ENCODE assay signal across 10 cellular contexts in genomic region chr1:151056149-151056548, GRCh38. TPM values are rescaled to one million over a fixed set of nuclear protein-coding genes. Genes with fewer than 3 reads are reported as not detected.
DNase-seq lines count a peak whose midpoint lies in the region; ATAC-seq and TF ChIP-seq lines count a peak whose summit lies in the region.
"Had no signal": no experiment of that assay in that cellular context is flagged by ENCODE, and none has a peak within 500 bp of the region (broad histone marks: within the 10 kb centered on the region; RNA-seq: fewer than 3 reads in every experiment).

No MANE protein-coding gene starts in this region.

- H3K9me2 ChIP-seq in SU-DHL-6 (replicated peaks; ENCODE audit: insufficient read depth, low read length) = no peaks in the 10 kb centered on the region

- H3K79me2 ChIP-seq in SU-DHL-6 (ENCODE audit: insufficient read depth, low read length) (peaks cover 48% of the 10 kb centered on the region), smooth muscle cell (ENCODE audit: low read depth) (peaks cover 69% of the 10 kb centered on the region)

- H3K4me3 ChIP-seq in SU-DHL-6 (ENCODE audit: insufficient read depth, low read length, poor library complexity, severe bottlenecking) (no peak overlapping the region), epithelial cell of esophagus (ENCODE audit: low read length) (peak overlapping the region; percentile 25), smooth muscle cell (no peak overlapping the region), foreskin fibroblast (ENCODE audit: low read depth in 1 of 2, low read length in 2 of 2) (no peak overlapping the region)

- H3K27me3 Mint-ChIP-seq in IgD-negative memory B cell = no peaks in the 10 kb centered on the region

- H3F3A ChIP-seq in SU-DHL-6 (ENCODE audit: insufficient read depth) (peaks cover 4% of the 10 kb centered on the region), smooth muscle cell (ENCODE audit: low read depth) (peaks cover 51% of the 10 kb centered on the region)

- DNase-seq in epithelial cell of esophagus (ENCODE audit: low read depth) (no peak), smooth muscle cell (lab: John Stamatoyannopoulos, UW; ENCODE audit: unreplicated experiment) (no peak), foreskin fibroblast (no peak)
- DNase-seq: midbrain, NCI-H1694 had no signal

- H3K36me3 ChIP-seq in SU-DHL-6 (ENCODE audit: low read length) (peaks cover 12% of the 10 kb centered on the region; the same call in 1 of the 2 replicates), smooth muscle cell (ENCODE audit: low read depth) (peaks cover 9% of the 10 kb centered on the region)

- no peak for TF ChIP-seq CTCF in SU-DHL-6 (IDR thresholded peaks at IDR 0.05; ENCODE audit: insufficient read depth, low read length, poor library complexity, severe bottlenecking)
- TF ChIP-seq CTCF in epithelial cell of esophagus (IDR thresholded peaks at IDR 0.05; ENCODE audit: insufficient read depth, low read depth, low read length, missing control alignments) = no peak
- TF ChIP-seq CTCF in smooth muscle cell (IDR thresholded peaks at IDR 0.05; ENCODE audit: borderline replicate concordance, insufficient read depth, poor library complexity, severe bottlenecking) = no peak
- no peak for TF ChIP-seq CTCF in foreskin fibroblast (IDR thresholded peaks at IDR 0.05; ENCODE audit: low read depth, low read length)

- 71% methylated on average over 2 of the region's 2 CpGs for WGBS in smooth muscle cell (ENCODE audit: low lambda C conversion rate)

- H3K36me3 Mint-ChIP-seq in IgD-negative memory B cell = peaks cover 14% of the 10 kb centered on the region

- ATAC-seq in HG03025 (IDR thresholded peaks at IDR 0.05; ENCODE audit: low FRiP score, unreplicated experiment) = no peak
- ATAC-seq in HG02571 (IDR thresholded peaks at IDR 0.05; ENCODE audit: unreplicated experiment) = no peak
- ATAC-seq in GM18498 (IDR thresholded peaks at IDR 0.05; ENCODE audit: unreplicated experiment) = no peak

- H3K9me3 Mint-ChIP-seq in IgD-negative memory B cell = no peaks in the 10 kb centered on the region

- peaks cover 39 to 42% (median 42%) of the 10 kb centered on the region in 3 donors for H3K4me1 Mint-ChIP-seq in IgD-negative memory B cell

- peaks cover 12% of the 10 kb centered on the region for H3K4me1 ChIP-seq in smooth muscle cell (ENCODE audit: low read depth)

- peak overlapping the region; percentile 96 to 100 (median 98) for H3K4me3 Mint-ChIP-seq in IgD-negative memory B cell

- H3K9me3 ChIP-seq in SU-DHL-6 (ENCODE audit: insufficient read depth, low read length) (no peaks in the 10 kb centered on the region), smooth muscle cell (replicated peaks; ENCODE audit: low read depth) (no peaks in the 10 kb centered on the region)

- H3K27ac ChIP-seq in SU-DHL-6 (ENCODE audit: low read depth, low read length) = no peak overlapping the region
- H3K27ac ChIP-seq in smooth muscle cell (ENCODE audit: low read depth) = peak overlapping the region; percentile 98

- H3K9ac ChIP-seq in SU-DHL-6 (ENCODE audit: low read length) (0 out of 2 replicates have a peak overlapping the region, but pooled peaks have one; percentile 2), smooth muscle cell (ENCODE audit: low read depth) (no peak overlapping the region)

- H3K27ac Mint-ChIP-seq in IgD-negative memory B cell = peak overlapping the region; percentile 89 to 97 (median 93)

- H2AFZ ChIP-seq in SU-DHL-6 (ENCODE audit: low read depth, low read length, severe bottlenecking) (no peak overlapping the region), smooth muscle cell (ENCODE audit: low read depth) (no peak overlapping the region)

- H3K27me3 ChIP-seq in SU-DHL-6 (ENCODE audit: low read length) (no peaks in the 10 kb centered on the region), smooth muscle cell (ENCODE audit: low read depth) (no peaks in the 10 kb centered on the region)

- H4K20me1 ChIP-seq in SU-DHL-6 (ENCODE audit: low read depth, low read length) (no peaks in the 10 kb centered on the region; the same call in 1 of the 2 replicates), smooth muscle cell (ENCODE audit: low read depth) (peaks cover 60% of the 10 kb centered on the region)

- H3K4me2 ChIP-seq in SU-DHL-6 (ENCODE audit: low read depth, low read length, poor library complexity, severe bottlenecking) (no peak overlapping the region), smooth muscle cell (peak overlapping the region; percentile 98)

RNA-seq across cellular contexts. Expression of gene CDC42SE1, which starts 3.3 kb away (rescaled TPM):
- 86.2 TPM for polyA plus RNA-seq in IgD-negative memory B cell
- total RNA-seq in smooth muscle cell = 63.3 and 75.9 TPM in 2 replicates
- polyA plus RNA-seq in smooth muscle cell = 15.2 and 20.8 TPM in 2 replicates

RNA-seq across cellular contexts. Expression of gene MLLT11, which starts 4.0 kb away (rescaled TPM):
- polyA plus RNA-seq in IgD-negative memory B cell (1.5 TPM), smooth muscle cell (73.2 and 74.2 TPM in 2 replicates)
- total RNA-seq in smooth muscle cell = 50.1 and 53.4 TPM in 2 replicates

RNA-seq across cellular contexts. Expression of gene C1orf56, which starts 8.6 kb away (rescaled TPM):
- 4.5 TPM for polyA plus RNA-seq in IgD-negative memory B cell
- total RNA-seq in smooth muscle cell = 1.2 and 1.6 TPM in 2 replicates
- polyA plus RNA-seq in smooth muscle cell = 4.4 and 8.0 TPM in 2 replicates

RNA-seq across cellular contexts. Expression of gene GABPB2, which starts 14.4 kb away (rescaled TPM):
- polyA plus RNA-seq in IgD-negative memory B cell (5.5 TPM), smooth muscle cell (1.3 and 3.0 TPM in 2 replicates)
- 3.6 and 9.1 TPM in 2 replicates for total RNA-seq in smooth muscle cell

RNA-seq across cellular contexts. Expression of gene BNIPL, which starts 19.8 kb away (rescaled TPM):
- polyA plus RNA-seq in IgD-negative memory B cell (0.13 TPM), smooth muscle cell (0.93 and 1.2 TPM in 2 replicates)
- 5.3 and 5.6 TPM in 2 replicates for total RNA-seq in smooth muscle cell

Comparison
In these comparisons a context has a peak if more than half of its experiments do, and no peak if none do; other contexts are left out.
1. RNA of gene MLLT11, which starts 4.0 kb away (polyA plus RNA-seq): 73.2 to 74.2 TPM in smooth muscle cell; 1.5 TPM in IgD-negative memory B cell (single experiment); every median in the first group is over 10 times any median in the second.